ENCODE assay signal across 8 cellular contexts in the genomic region with DNA sequence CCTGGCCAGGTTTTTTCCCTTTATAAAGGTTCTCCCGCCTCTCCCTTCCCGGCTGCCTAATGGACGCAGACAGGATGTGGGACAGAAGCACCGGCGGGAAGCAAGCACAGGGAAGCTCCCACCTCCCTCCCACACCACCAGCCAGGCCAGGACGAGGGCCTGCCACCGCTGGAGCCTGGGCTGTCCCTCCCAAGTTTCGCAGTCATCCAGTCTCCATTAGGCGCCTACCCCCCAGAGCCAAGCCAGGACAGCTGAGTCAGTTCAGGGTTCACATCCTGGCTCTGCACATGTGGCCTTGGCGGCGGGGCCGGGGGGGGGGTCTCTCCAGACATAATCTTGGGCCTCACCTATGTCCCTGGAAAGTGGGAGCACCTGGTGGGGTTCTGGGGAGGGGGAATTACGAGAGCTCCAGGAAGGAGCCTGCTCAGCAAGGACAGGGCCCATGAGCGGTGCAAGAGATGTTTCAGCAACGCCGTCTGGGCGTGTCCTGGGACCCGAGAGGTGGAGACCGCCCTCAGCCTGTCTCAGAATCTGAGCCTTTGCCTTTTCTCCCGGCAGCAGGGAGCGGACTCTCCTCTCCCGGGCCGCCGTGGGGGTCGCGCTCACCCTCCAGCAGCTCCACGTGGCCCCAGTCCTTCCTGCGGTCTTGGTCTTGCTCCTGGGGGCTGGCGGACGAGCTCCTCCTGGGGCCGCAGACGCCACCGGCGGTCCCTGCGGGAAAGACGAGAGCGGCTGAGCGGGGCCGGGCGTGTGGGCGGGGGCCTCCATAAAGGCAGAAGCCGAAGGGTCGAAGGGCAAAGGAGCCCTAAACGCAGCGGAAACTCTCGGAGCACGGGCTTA. TPM values are rescaled to one million over a fixed set of nuclear protein-coding genes. Genes with fewer than 3 reads are reported as not detected.
DNase-seq lines count a peak whose midpoint lies in the region; ATAC-seq and TF ChIP-seq lines count a peak whose summit lies in the region.

No MANE protein-coding gene starts in this region.

- no peaks in the 10 kb centered on the region for H3K9me3 Mint-ChIP-seq in activated naive CD4-positive, alpha-beta T cell treated with anti-CD3 and anti-CD28 coated beads, Interleukin-2, amount 50 U/mL, for 72 hours

- TF ChIP-seq POLR2A in spleen (IDR thresholded peaks at IDR 0.05): no peak

- H3K9me3 ChIP-seq in spleen: no peaks in the 10 kb centered on the region

- TF ChIP-seq CTCF in spleen (IDR thresholded peaks at IDR 0.05 in 8 of 11, conservative IDR thresholded peaks at IDR 0.05 in 3 of 11): no peak

- H3K27ac Mint-ChIP-seq in activated naive CD4-positive, alpha-beta T cell treated with anti-CD3 and anti-CD28 coated beads, Interleukin-2, amount 50 U/mL, for 72 hours: peak overlapping the region; percentile 89 to 97

- intact Hi-C loops in spleen (cut with DNase I; ENCODE audit: low total_unique reads): no loop called here

- H3K4me3 ChIP-seq in iPS-11a (ENCODE audit: low read depth, low read length) (peak overlapping the region; percentile 92), spleen (peak overlapping the region; percentile 82 to 99 (median 96))

- H3K36me3 Mint-ChIP-seq in activated naive CD4-positive, alpha-beta T cell treated with anti-CD3 and anti-CD28 coated beads, Interleukin-2, amount 50 U/mL, for 72 hours: peaks cover 8 to 13% of the 10 kb centered on the region in 2 donors

- H3K27me3 ChIP-seq in spleen (replicated peaks in 1 of 7): no peaks in the 10 kb centered on the region

- DNase-seq in DMS 273 (lab: John Stamatoyannopoulos, UW; ENCODE audit: unreplicated experiment) (peak; percentile 82), DMS 273 treated with DMSO at 0.1 percent for 48 hours (lab: John Stamatoyannopoulos, UW) (no peak), NCI-H226 (peak; percentile 62), spleen (no peak), SHP77 treated with DMSO at 0.1 percent for 48 hours (lab: John Stamatoyannopoulos, UW) (no peak)
- DNase-seq in activated naive CD4-positive, alpha-beta T cell treated with anti-CD3 and anti-CD28 coated beads, Interleukin-2, amount 50 U/mL, for 72 hours (ENCODE audit: low spot score in 2 of 2): peak; percentile 50 to 70

- 12 to 21% (median 15%) methylated on average over 31 to 47 of the region's 47 CpGs for WGBS in spleen, 5 donors

- H3K27ac ChIP-seq in spleen: peak overlapping the region; percentile 41 to 85 (median 74)

- peaks cover 0 to 42% (median 21%) of the 10 kb centered on the region in 6 donors for H3K36me3 ChIP-seq in spleen

- H3K4me1 ChIP-seq in spleen: peaks cover 17 to 57% (median 34%) of the 10 kb centered on the region in 6 donors

- ATAC-seq in HG02571 (IDR thresholded peaks at IDR 0.05; ENCODE audit: unreplicated experiment): peak; percentile 19
- ATAC-seq in activated naive CD4-positive, alpha-beta T cell treated with anti-CD3 and anti-CD28 coated beads, Interleukin-2, amount 50 U/mL, for 72 hours: peak; percentile 26 to 46

RNA-seq across cellular contexts. Expression of gene POLRMT, which starts 0.9 kb away (rescaled TPM):
- total RNA-seq in activated naive CD4-positive, alpha-beta T cell treated with anti-CD3 and anti-CD28 coated beads, Interleukin-2, amount 50 U/mL, for 72 hours: 10 to 100 TPM; 47.0 to 57.7 TPM
- 10 to 100 TPM; 28.6 to 55.6 (median 49.7) TPM for total RNA-seq in spleen
- polyA plus RNA-seq in spleen: 100 to 1,000 TPM in 2 of 3 donors, 10 to 100 TPM in 1; 67.8 to 105 (median 102) TPM

RNA-seq across cellular contexts. Expression of gene FGF22, which starts 7.2 kb away (rescaled TPM):
- not detected for total RNA-seq in activated naive CD4-positive, alpha-beta T cell treated with anti-CD3 and anti-CD28 coated beads, Interleukin-2, amount 50 U/mL, for 72 hours
- under 1 TPM in 2 of 7 donors, not detected in 5; 0.27 to 0.61 TPM for total RNA-seq in spleen
- polyA plus RNA-seq in spleen: under 1 TPM in 2 of 3 donors, not detected in 1; 0.10 to 0.20 TPM

RNA-seq across cellular contexts. Expression of gene RNF126, which starts 30.6 kb away (rescaled TPM):
- total RNA-seq in activated naive CD4-positive, alpha-beta T cell treated with anti-CD3 and anti-CD28 coated beads, Interleukin-2, amount 50 U/mL, for 72 hours: 10 to 100 TPM; 69.6 to 98.7 TPM
- total RNA-seq in spleen: 10 to 100 TPM; 49.2 to 95.1 (median 57.7) TPM
- polyA plus RNA-seq in spleen: 10 to 100 TPM; 38.1 to 55.3 (median 45.0) TPM

RNA-seq across cellular contexts. Expression of gene HCN2, which starts 42.8 kb away (rescaled TPM):
- under 1 TPM; 0.41 to 0.58 TPM for total RNA-seq in activated naive CD4-positive, alpha-beta T cell treated with anti-CD3 and anti-CD28 coated beads, Interleukin-2, amount 50 U/mL, for 72 hours
- 1 to 10 TPM in 1 of 7 donors, under 1 TPM in 4, not detected in 2; 0.19 to 1.1 (median 0.54) TPM for total RNA-seq in spleen
- under 1 TPM; 0.09 to 0.19 (median 0.11) TPM for polyA plus RNA-seq in spleen

RNA-seq across cellular contexts. Expression of gene FSTL3, which starts 43.7 kb away (rescaled TPM):
- 10 to 100 TPM in 1 of 2 donors, 1 to 10 TPM in 1; 4.1 to 10.1 TPM for total RNA-seq in activated naive CD4-positive, alpha-beta T cell treated with anti-CD3 and anti-CD28 coated beads, Interleukin-2, amount 50 U/mL, for 72 hours
- total RNA-seq in spleen: 10 to 100 TPM; 11.5 to 43.4 (median 16.6) TPM
- 10 to 100 TPM in 2 of 3 donors, 1 to 10 TPM in 1; 5.6 to 31.2 (median 10.9) TPM for polyA plus RNA-seq in spleen

Comparison
In these comparisons a context has a peak if more than half of its experiments do, and no peak if none do; other contexts are left out.
1. DNase-seq: peak in DMS 273 (single experiment), NCI-H226 (single experiment) and activated naive CD4-positive, alpha-beta T cell treated with anti-CD3 and anti-CD28 coated beads, Interleukin-2, amount 50 U/mL, for 72 hours (2 of 2); none in DMS 273 treated with DMSO at 0.1 percent for 48 hours (single experiment), spleen (single experiment) and SHP77 treated with DMSO at 0.1 percent for 48 hours (single experiment).